ENCODE assay signal across 2 cellular contexts in the genomic region with DNA sequence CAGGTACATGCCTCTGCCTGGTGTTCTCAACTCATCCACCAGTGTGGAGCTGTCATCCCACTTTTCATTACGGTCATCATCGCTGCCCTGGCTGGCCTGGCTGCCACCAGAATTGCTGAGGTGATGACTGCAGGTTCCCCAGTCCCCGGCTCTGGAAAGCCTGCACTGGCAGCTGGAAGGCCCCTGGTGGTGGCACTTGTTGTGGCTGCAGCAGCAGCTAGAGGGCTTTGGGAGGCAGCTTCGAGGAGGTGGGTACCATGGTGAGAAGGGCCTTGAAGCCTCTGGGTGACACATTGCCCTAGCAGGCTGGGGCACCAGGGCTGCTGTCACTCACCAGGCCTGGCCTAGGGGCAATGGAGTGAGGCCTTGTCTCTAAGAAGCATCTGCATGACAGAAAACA.
TF ChIP-seq lines count a peak whose summit lies in the region.

No MANE protein-coding gene starts in this region.

TF ChIP-seq in GM23338, 12 proteins besides CTCF, POLR2A, EP300 and RAD21 (continued from another document and continues in another):
- TF ChIP-seq, protein P1, sequence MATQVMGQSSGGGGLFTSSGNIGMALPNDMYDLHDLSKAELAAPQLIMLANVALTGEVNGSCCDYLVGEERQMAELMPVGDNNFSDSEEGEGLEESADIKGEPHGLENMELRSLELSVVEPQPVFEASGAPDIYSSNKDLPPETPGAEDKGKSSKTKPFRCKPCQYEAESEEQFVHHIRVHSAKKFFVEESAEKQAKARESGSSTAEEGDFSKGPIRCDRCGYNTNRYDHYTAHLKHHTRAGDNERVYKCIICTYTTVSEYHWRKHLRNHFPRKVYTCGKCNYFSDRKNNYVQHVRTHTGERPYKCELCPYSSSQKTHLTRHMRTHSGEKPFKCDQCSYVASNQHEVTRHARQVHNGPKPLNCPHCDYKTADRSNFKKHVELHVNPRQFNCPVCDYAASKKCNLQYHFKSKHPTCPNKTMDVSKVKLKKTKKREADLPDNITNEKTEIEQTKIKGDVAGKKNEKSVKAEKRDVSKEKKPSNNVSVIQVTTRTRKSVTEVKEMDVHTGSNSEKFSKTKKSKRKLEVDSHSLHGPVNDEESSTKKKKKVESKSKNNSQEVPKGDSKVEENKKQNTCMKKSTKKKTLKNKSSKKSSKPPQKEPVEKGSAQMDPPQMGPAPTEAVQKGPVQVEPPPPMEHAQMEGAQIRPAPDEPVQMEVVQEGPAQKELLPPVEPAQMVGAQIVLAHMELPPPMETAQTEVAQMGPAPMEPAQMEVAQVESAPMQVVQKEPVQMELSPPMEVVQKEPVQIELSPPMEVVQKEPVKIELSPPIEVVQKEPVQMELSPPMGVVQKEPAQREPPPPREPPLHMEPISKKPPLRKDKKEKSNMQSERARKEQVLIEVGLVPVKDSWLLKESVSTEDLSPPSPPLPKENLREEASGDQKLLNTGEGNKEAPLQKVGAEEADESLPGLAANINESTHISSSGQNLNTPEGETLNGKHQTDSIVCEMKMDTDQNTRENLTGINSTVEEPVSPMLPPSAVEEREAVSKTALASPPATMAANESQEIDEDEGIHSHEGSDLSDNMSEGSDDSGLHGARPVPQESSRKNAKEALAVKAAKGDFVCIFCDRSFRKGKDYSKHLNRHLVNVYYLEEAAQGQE (IDR thresholded peaks at IDR 0.05; ENCODE audit: unreplicated experiment), result no peak
- no peak for TF ChIP-seq STAT1 (IDR thresholded peaks at IDR 0.05; ENCODE audit: unreplicated experiment)
- TF ChIP-seq, protein P2, sequence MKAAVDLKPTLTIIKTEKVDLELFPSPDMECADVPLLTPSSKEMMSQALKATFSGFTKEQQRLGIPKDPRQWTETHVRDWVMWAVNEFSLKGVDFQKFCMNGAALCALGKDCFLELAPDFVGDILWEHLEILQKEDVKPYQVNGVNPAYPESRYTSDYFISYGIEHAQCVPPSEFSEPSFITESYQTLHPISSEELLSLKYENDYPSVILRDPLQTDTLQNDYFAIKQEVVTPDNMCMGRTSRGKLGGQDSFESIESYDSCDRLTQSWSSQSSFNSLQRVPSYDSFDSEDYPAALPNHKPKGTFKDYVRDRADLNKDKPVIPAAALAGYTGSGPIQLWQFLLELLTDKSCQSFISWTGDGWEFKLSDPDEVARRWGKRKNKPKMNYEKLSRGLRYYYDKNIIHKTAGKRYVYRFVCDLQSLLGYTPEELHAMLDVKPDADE (IDR thresholded peaks at IDR 0.05), result no peak
- no peak for TF ChIP-seq ZNF114 (CRISPR knock-in tag; IDR thresholded peaks at IDR 0.05)
- TF ChIP-seq EZH2 (IDR thresholded peaks at IDR 0.05; ENCODE audit: low read depth, unreplicated experiment), result no peak
- TF ChIP-seq NANOG (IDR thresholded peaks at IDR 0.05; ENCODE audit: borderline replicate concordance), result no peak
- no peak for TF ChIP-seq CREB1 (CRISPR knock-in tag; IDR thresholded peaks at IDR 0.05; ENCODE audit: low read depth)
- TF ChIP-seq, protein P3, sequence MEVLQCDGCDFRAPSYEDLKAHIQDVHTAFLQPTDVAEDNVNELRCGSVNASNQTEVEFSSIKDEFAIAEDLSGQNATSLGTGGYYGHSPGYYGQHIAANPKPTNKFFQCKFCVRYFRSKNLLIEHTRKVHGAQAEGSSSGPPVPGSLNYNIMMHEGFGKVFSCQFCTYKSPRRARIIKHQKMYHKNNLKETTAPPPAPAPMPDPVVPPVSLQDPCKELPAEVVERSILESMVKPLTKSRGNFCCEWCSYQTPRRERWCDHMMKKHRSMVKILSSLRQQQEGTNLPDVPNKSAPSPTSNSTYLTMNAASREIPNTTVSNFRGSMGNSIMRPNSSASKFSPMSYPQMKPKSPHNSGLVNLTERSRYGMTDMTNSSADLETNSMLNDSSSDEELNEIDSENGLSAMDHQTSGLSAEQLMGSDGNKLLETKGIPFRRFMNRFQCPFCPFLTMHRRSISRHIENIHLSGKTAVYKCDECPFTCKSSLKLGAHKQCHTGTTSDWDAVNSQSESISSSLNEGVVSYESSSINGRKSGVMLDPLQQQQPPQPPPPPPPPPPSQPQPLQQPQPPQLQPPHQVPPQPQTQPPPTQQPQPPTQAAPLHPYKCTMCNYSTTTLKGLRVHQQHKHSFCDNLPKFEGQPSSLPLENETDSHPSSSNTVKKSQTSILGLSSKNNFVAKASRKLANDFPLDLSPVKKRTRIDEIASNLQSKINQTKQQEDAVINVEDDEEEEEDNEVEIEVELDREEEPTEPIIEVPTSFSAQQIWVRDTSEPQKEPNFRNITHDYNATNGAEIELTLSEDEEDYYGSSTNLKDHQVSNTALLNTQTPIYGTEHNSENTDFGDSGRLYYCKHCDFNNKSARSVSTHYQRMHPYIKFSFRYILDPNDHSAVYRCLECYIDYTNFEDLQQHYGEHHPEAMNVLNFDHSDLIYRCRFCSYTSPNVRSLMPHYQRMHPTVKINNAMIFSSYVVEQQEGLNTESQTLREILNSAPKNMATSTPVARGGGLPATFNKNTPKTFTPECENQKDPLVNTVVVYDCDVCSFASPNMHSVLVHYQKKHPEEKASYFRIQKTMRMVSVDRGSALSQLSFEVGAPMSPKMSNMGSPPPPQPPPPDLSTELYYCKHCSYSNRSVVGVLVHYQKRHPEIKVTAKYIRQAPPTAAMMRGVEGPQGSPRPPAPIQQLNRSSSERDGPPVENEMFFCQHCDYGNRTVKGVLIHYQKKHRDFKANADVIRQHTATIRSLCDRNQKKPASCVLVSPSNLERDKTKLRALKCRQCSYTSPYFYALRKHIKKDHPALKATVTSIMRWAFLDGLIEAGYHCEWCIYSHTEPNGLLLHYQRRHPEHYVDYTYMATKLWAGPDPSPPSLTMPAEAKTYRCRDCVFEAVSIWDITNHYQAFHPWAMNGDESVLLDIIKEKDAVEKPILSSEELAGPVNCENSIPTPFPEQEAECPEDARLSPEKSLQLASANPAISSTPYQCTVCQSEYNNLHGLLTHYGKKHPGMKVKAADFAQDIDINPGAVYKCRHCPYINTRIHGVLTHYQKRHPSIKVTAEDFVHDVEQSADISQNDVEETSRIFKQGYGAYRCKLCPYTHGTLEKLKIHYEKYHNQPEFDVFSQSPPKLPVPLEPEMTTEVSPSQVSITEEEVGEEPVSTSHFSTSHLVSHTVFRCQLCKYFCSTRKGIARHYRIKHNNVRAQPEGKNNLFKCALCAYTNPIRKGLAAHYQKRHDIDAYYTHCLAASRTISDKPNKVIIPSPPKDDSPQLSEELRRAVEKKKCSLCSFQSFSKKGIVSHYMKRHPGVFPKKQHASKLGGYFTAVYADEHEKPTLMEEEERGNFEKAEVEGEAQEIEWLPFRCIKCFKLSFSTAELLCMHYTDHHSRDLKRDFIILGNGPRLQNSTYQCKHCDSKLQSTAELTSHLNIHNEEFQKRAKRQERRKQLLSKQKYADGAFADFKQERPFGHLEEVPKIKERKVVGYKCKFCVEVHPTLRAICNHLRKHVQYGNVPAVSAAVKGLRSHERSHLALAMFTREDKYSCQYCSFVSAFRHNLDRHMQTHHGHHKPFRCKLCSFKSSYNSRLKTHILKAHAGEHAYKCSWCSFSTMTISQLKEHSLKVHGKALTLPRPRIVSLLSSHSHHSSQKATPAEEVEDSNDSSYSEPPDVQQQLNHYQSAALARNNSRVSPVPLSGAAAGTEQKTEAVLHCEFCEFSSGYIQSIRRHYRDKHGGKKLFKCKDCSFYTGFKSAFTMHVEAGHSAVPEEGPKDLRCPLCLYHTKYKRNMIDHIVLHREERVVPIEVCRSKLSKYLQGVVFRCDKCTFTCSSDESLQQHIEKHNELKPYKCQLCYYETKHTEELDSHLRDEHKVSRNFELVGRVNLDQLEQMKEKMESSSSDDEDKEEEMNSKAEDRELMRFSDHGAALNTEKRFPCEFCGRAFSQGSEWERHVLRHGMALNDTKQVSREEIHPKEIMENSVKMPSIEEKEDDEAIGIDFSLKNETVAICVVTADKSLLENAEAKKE (CRISPR knock-in tag; IDR thresholded peaks at IDR 0.05), result no peak
- TF ChIP-seq JUNB (IDR thresholded peaks at IDR 0.05; ENCODE audit: unreplicated experiment), result no peak
- TF ChIP-seq EZH2phosphoT487 (IDR thresholded peaks at IDR 0.05; ENCODE audit: unreplicated experiment), result no peak

TF ChIP-seq in WTC11, 78 proteins besides CTCF, POLR2A, EP300 and RAD21 (continued from another document):
- TF ChIP-seq, protein P4, sequence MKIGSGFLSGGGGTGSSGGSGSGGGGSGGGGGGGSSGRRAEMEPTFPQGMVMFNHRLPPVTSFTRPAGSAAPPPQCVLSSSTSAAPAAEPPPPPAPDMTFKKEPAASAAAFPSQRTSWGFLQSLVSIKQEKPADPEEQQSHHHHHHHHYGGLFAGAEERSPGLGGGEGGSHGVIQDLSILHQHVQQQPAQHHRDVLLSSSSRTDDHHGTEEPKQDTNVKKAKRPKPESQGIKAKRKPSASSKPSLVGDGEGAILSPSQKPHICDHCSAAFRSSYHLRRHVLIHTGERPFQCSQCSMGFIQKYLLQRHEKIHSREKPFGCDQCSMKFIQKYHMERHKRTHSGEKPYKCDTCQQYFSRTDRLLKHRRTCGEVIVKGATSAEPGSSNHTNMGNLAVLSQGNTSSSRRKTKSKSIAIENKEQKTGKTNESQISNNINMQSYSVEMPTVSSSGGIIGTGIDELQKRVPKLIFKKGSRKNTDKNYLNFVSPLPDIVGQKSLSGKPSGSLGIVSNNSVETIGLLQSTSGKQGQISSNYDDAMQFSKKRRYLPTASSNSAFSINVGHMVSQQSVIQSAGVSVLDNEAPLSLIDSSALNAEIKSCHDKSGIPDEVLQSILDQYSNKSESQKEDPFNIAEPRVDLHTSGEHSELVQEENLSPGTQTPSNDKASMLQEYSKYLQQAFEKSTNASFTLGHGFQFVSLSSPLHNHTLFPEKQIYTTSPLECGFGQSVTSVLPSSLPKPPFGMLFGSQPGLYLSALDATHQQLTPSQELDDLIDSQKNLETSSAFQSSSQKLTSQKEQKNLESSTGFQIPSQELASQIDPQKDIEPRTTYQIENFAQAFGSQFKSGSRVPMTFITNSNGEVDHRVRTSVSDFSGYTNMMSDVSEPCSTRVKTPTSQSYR (CRISPR knock-in tag; IDR thresholded peaks at IDR 0.05), result no peak
- no peak for TF ChIP-seq NR1H2 (CRISPR knock-in tag; IDR thresholded peaks at IDR 0.05)
- TF ChIP-seq, protein P5, sequence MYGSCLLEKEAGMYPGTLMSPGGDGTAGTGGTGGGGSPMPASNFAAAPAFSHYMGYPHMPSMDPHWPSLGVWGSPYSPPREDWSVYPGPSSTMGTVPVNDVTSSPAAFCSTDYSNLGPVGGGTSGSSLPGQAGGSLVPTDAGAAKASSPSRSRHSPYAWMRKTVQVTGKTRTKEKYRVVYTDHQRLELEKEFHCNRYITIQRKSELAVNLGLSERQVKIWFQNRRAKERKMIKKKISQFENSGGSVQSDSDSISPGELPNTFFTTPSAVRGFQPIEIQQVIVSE (CRISPR knock-in tag; IDR thresholded peaks at IDR 0.05; ENCODE audit: borderline replicate concordance), result no peak
- no peak for TF ChIP-seq CREB1 (CRISPR knock-in tag; IDR thresholded peaks at IDR 0.05)
- TF ChIP-seq SMAD4 (CRISPR knock-in tag; IDR thresholded peaks at IDR 0.05), result no peak
- no peak for TF ChIP-seq ATF1 (CRISPR knock-in tag; IDR thresholded peaks at IDR 0.05)
